ENCODE assay signal across 18 cellular contexts in genomic region chr2:203155406-203155805, GRCh38.
DNase-seq lines count a peak whose midpoint lies in the region; ATAC-seq and TF ChIP-seq lines count a peak whose summit lies in the region.
"Had no signal": no experiment of that assay in that cellular context is flagged by ENCODE, and none has a peak within 500 bp of the region (broad histone marks: within the 10 kb centered on the region; RNA-seq: fewer than 3 reads in every experiment).

No MANE protein-coding gene starts in this region.

- POLR2A ChIA-PET in CD8-positive, alpha-beta T cell (lab: Charles Lee): no interaction called here

- DNase-seq in CD8-positive, alpha-beta T cell: peak in 1 of 7 experiments; percentile 22
- DNase-seq in GM06990 (ENCODE audit: extremely low read depth, insufficient read length): no peak
- peak; percentile 1 for DNase-seq in NCI-H69 (lab: John Stamatoyannopoulos, UW)
- DNase-seq in endodermal cell: peak; percentile 49
- DNase-seq in DMS 273 (lab: John Stamatoyannopoulos, UW; ENCODE audit: unreplicated experiment): no peak
- no peak for DNase-seq in lower leg skin (ENCODE audit: low spot score in 2 of 2)
- DNase-seq in NCI-H2107 (lab: John Stamatoyannopoulos, UW): no peak
- DNase-seq: activated B cell treated with CpG ODN at 0.5 μM for 24 hours; C1 segment of cervical spinal cord; dorsolateral prefrontal cortex; MG63; NCI-H2171 treated with DMSO at 0.1 percent for 48 hours; sigmoid colon; stimulated activated CD4-positive, alpha-beta T cell treated with anti-CD3 and anti-CD28 coated beads, Interleukin-4, amount 100 ng/mL, for 4 hours; uterus had no signal

- intact Hi-C loops in CD8-positive, alpha-beta T cell (cut with DNase I, micrococcal nuclease): no loop called here
- intact Hi-C loops in lower leg skin (cut with DNase I; ENCODE audit: low total_unique reads): no loop called here

- no peak overlapping the region for H3K27ac ChIP-seq in CD8-positive, alpha-beta T cell (ENCODE audit: low read depth, low read length)
- no peak overlapping the region for H3K27ac ChIP-seq in endodermal cell (ENCODE audit: low read depth, low read length)
- H3K27ac ChIP-seq: ascending aorta, dorsolateral prefrontal cortex, sigmoid colon, uterus had no signal

- WGBS in endodermal cell (ENCODE audit: insufficient coverage in 1 of 2, insufficient read length in 1 of 2), 2 experiments: 56 to 67% methylated on average over 1 of the region's 1 CpG
- WGBS in lower leg skin, 2 donors: 90 to 92% methylated on average over 1 of the region's 1 CpG

- peaks cover 7% of the 10 kb centered on the region for H3K4me1 Mint-ChIP-seq in CD8-positive, alpha-beta T cell (ENCODE audit: low read depth)
- peaks cover 2% of the 10 kb centered on the region for H3K4me1 Mint-ChIP-seq in endodermal cell

- no peaks in the 10 kb centered on the region for H3K36me3 ChIP-seq in CD8-positive, alpha-beta T cell (ENCODE audit: insufficient read depth, low read length)
- no peaks in the 10 kb centered on the region for H3K36me3 ChIP-seq in GM06990 (ENCODE audit: control insufficient read depth, insufficient read depth, low read length)
- H3K36me3 ChIP-seq in endodermal cell (ENCODE audit: control insufficient read depth, insufficient read depth, low read length): peaks cover 50% of the 10 kb centered on the region
- H3K36me3 ChIP-seq: MG63, uterus had no signal

- CTCF ChIA-PET in CD8-positive, alpha-beta T cell (lab: Charles Lee): interaction anchor here (0.8 to 1.1 kb wide), 3 partner anchors 10 to 581 kb away, joined by 3 to 5 read pairs (median 3); no protein-coding TSS in a partner anchor

- no peak for TF ChIP-seq POLR2A in lower leg skin (IDR thresholded peaks at IDR 0.05)

- TF ChIP-seq CTCF in CD8-positive, alpha-beta T cell (IDR thresholded peaks at IDR 0.05): no peak
- peak; percentile 16 for TF ChIP-seq CTCF in GM06990 (IDR thresholded peaks at IDR 0.05; ENCODE audit: insufficient read depth, low read length, poor library complexity, severe bottlenecking)
- TF ChIP-seq CTCF in endodermal cell (conservative IDR thresholded peaks at IDR 0.05): peak; percentile 54
- TF ChIP-seq CTCF in lower leg skin (IDR thresholded peaks at IDR 0.05): no peak

- H3K9ac ChIP-seq in endodermal cell (ENCODE audit: extremely low read depth, low read length, poor library complexity, severe bottlenecking): no peak overlapping the region

- no peak overlapping the region for H3K4me3 Mint-ChIP-seq in CD8-positive, alpha-beta T cell
- H3K4me3 Mint-ChIP-seq in endodermal cell: no peak overlapping the region
- H3K4me3 Mint-ChIP-seq: activated B cell treated with CpG ODN at 0.5 μM for 24 hours; stimulated activated memory B cell treated with anti-CD40 and anti-IgM and Interleukin-4, amounts not matched to agents 10 μg/mL and 1 μg/mL and 100 μg/mL, for 72 hours had no signal

- H3K27ac Mint-ChIP-seq in CD8-positive, alpha-beta T cell: peak overlapping the region; percentile 28
- H3K27ac Mint-ChIP-seq in endodermal cell: no peak overlapping the region
- H3K27ac Mint-ChIP-seq: activated B cell treated with CpG ODN at 0.5 μM for 24 hours; stimulated activated memory B cell treated with anti-CD40 and anti-IgM and Interleukin-4, amounts not matched to agents 10 μg/mL and 1 μg/mL and 100 μg/mL, for 72 hours had no signal

- no peak for ATAC-seq in CD8-positive, alpha-beta T cell
- ATAC-seq: stimulated activated memory B cell treated with anti-CD40 and anti-IgM and Interleukin-4, amounts not matched to agents 10 μg/mL and 1 μg/mL and 100 μg/mL, for 72 hours had no signal

- H3K4me3 ChIP-seq in CD8-positive, alpha-beta T cell (ENCODE audit: low read depth, low read length): no peak overlapping the region
- no peak overlapping the region for H3K4me3 ChIP-seq in GM06990 (replicated peaks; ENCODE audit: low read depth, low read length)
- H3K4me3 ChIP-seq in endodermal cell (ENCODE audit: low read length): no peak overlapping the region
- H3K4me3 ChIP-seq in lower leg skin (ENCODE audit: low read depth, poor library complexity, severe bottlenecking): no peak overlapping the region
- H3K4me3 ChIP-seq: ascending aorta, dorsolateral prefrontal cortex, lung, MG63, sigmoid colon, uterus had no signal

- H3K9me3 Mint-ChIP-seq in CD8-positive, alpha-beta T cell: no peaks in the 10 kb centered on the region
- no peaks in the 10 kb centered on the region for H3K9me3 Mint-ChIP-seq in endodermal cell
- H3K9me3 Mint-ChIP-seq: activated B cell treated with CpG ODN at 0.5 μM for 24 hours; stimulated activated memory B cell treated with anti-CD40 and anti-IgM and Interleukin-4, amounts not matched to agents 10 μg/mL and 1 μg/mL and 100 μg/mL, for 72 hours had no signal

- no peaks in the 10 kb centered on the region for H3K4me1 ChIP-seq in CD8-positive, alpha-beta T cell (ENCODE audit: insufficient read depth, low read length)
- H3K4me1 ChIP-seq in endodermal cell (ENCODE audit: control insufficient read depth, insufficient read depth, low read length): no peaks in the 10 kb centered on the region
- H3K4me1 ChIP-seq: ascending aorta, sigmoid colon, uterus had no signal

- no peaks in the 10 kb centered on the region for H3K27me3 ChIP-seq in CD8-positive, alpha-beta T cell (ENCODE audit: insufficient read depth, low read length)
- no peaks in the 10 kb centered on the region for H3K27me3 ChIP-seq in GM06990 (replicated peaks; ENCODE audit: control insufficient read depth, insufficient read depth, low read length)
- H3K27me3 ChIP-seq in endodermal cell (ENCODE audit: control insufficient read depth, insufficient read depth, low read length, poor library complexity, severe bottlenecking): no peaks in the 10 kb centered on the region
- H3K27me3 ChIP-seq: ascending aorta, dorsolateral prefrontal cortex, MG63, sigmoid colon, uterus had no signal

- H3K9me3 ChIP-seq in CD8-positive, alpha-beta T cell (ENCODE audit: low read length): no peaks in the 10 kb centered on the region
- no peaks in the 10 kb centered on the region for H3K9me3 ChIP-seq in endodermal cell (ENCODE audit: control insufficient read depth, low read length)
- H3K9me3 ChIP-seq: ascending aorta, MG63, sigmoid colon, uterus had no signal

- peaks cover 26% of the 10 kb centered on the region for H3K36me3 Mint-ChIP-seq in CD8-positive, alpha-beta T cell
- H3K36me3 Mint-ChIP-seq in endodermal cell (ENCODE audit: low read depth): peaks cover 40% of the 10 kb centered on the region

- H3K27me3 Mint-ChIP-seq in CD8-positive, alpha-beta T cell (ENCODE audit: low read depth): no peaks in the 10 kb centered on the region
- no peaks in the 10 kb centered on the region for H3K27me3 Mint-ChIP-seq in endodermal cell (ENCODE audit: insufficient read depth)
- H3K27me3 Mint-ChIP-seq: activated B cell treated with CpG ODN at 0.5 μM for 24 hours; stimulated activated memory B cell treated with anti-CD40 and anti-IgM and Interleukin-4, amounts not matched to agents 10 μg/mL and 1 μg/mL and 100 μg/mL, for 72 hours had no signal

Comparison
In these comparisons a context has a peak if more than half of its experiments do, and no peak if none do; other contexts are left out.
1. DNase-seq: peak in NCI-H69 (single experiment) and endodermal cell (single experiment); none in GM06990 (single experiment), DMS 273 (single experiment), lower leg skin (0 of 2) and NCI-H2107 (single experiment).
2. CTCF ChIP-seq: peak in GM06990 (single experiment) and endodermal cell (single experiment); none in CD8-positive, alpha-beta T cell (single experiment) and lower leg skin (0 of 3).